Comparison of ENCODE assay signal across 17 cellular contexts in genomic region chr1:91769698-91770232, GRCh38.
DNase-seq lines count a peak whose midpoint lies in the region; ATAC-seq and TF ChIP-seq lines count a peak whose summit lies in the region.
"Had no signal": no experiment of that assay in that cellular context is flagged by ENCODE, and none has a peak within 500 bp of the region (broad histone marks: within the 10 kb centered on the region; RNA-seq: fewer than 3 reads in every experiment).

No MANE protein-coding gene starts in this region.

- H3K27me3 ChIP-seq in Caco-2 (replicated peaks; ENCODE audit: control insufficient read depth, insufficient read depth, low read length): no peaks in the 10 kb centered on the region
- no peaks in the 10 kb centered on the region for H3K27me3 ChIP-seq in adipocyte (replicated peaks; ENCODE audit: control insufficient read depth, insufficient read depth, low read length)
- no peaks in the 10 kb centered on the region for H3K27me3 ChIP-seq in rectal smooth muscle tissue (ENCODE audit: control insufficient read depth, insufficient read depth, low read length)
- H3K27me3 ChIP-seq in CD8-positive, alpha-beta T cell (ENCODE audit: insufficient read depth, low read length): no peaks in the 10 kb centered on the region
- H3K27me3 ChIP-seq: ovary had no signal

- CTCF ChIA-PET in Caco-2 (lab: Charles Lee): no interaction called here
- CTCF ChIA-PET in CD8-positive, alpha-beta T cell (lab: Charles Lee): no interaction called here

- H3K9me3 Mint-ChIP-seq in Caco-2 (ENCODE audit: unreplicated experiment): no peaks in the 10 kb centered on the region
- H3K9me3 Mint-ChIP-seq in CD8-positive, alpha-beta T cell: no peaks in the 10 kb centered on the region
- H3K9me3 Mint-ChIP-seq: activated naive CD4-positive, alpha-beta T cell treated with anti-CD3 and anti-CD28 coated beads for 36 hours had no signal

- peak overlapping the region; percentile 67 for H3K27ac Mint-ChIP-seq in Caco-2 (ENCODE audit: unreplicated experiment)
- H3K27ac Mint-ChIP-seq in CD8-positive, alpha-beta T cell: no peak overlapping the region
- H3K27ac Mint-ChIP-seq: activated naive CD4-positive, alpha-beta T cell treated with anti-CD3 and anti-CD28 coated beads for 36 hours had no signal

- no peaks in the 10 kb centered on the region for H3K27me3 Mint-ChIP-seq in Caco-2 (ENCODE audit: insufficient read depth, unreplicated experiment)
- no peaks in the 10 kb centered on the region for H3K27me3 Mint-ChIP-seq in CD8-positive, alpha-beta T cell (ENCODE audit: low read depth)

- POLR2A ChIA-PET in Caco-2 (lab: Charles Lee): no interaction called here
- POLR2A ChIA-PET in CD8-positive, alpha-beta T cell (lab: Charles Lee): interaction anchor here (0.6 to 1.5 kb wide), 3 partner anchors 9 to 80 kb away, joined by 3 to 6 read pairs (median 4); no protein-coding TSS in a partner anchor

- no peaks in the 10 kb centered on the region for H3K4me1 ChIP-seq in Caco-2
- H3K4me1 ChIP-seq in adipocyte (ENCODE audit: control insufficient read depth, insufficient read depth, low read length): peaks cover 31% of the 10 kb centered on the region
- peaks cover 7% of the 10 kb centered on the region for H3K4me1 ChIP-seq in rectal smooth muscle tissue (ENCODE audit: control insufficient read depth, insufficient read depth, low read length)
- H3K4me1 ChIP-seq in CD8-positive, alpha-beta T cell (ENCODE audit: insufficient read depth, low read length): no peaks in the 10 kb centered on the region

- H3K36me3 ChIP-seq in Caco-2 (ENCODE audit: control insufficient read depth, insufficient read depth, low read length) (no peaks in the 10 kb centered on the region), adipocyte (ENCODE audit: control insufficient read depth, insufficient read depth, low read length, severe bottlenecking) (peaks cover 41% of the 10 kb centered on the region), rectal smooth muscle tissue (ENCODE audit: control insufficient read depth, insufficient read depth, low read length) (no peaks in the 10 kb centered on the region)
- no peaks in the 10 kb centered on the region for H3K36me3 ChIP-seq in CD8-positive, alpha-beta T cell (ENCODE audit: insufficient read depth, low read length)
- H3K36me3 ChIP-seq: ovary, WERI-Rb-1 had no signal

- TF ChIP-seq CTCF in Caco-2 (IDR thresholded peaks at IDR 0.05; ENCODE audit: insufficient read depth in 1 of 2, low read depth in 1 of 2, low read length in 1 of 2, severe bottlenecking in 1 of 2, unreplicated experiment in 1 of 2): no peak
- TF ChIP-seq CTCF in CD8-positive, alpha-beta T cell (IDR thresholded peaks at IDR 0.05): no peak

- H3K9ac ChIP-seq in adipocyte (ENCODE audit: low read length) (peak overlapping the region; percentile 7), rectal smooth muscle tissue (ENCODE audit: low read length) (no peak overlapping the region)

- BruUV-seq in Caco-2 (replicated peaks; lab: Mats Ljungman, UMichigan): no TSS peak

- H3K4me3 Mint-ChIP-seq in Caco-2 (ENCODE audit: unreplicated experiment): no peak overlapping the region
- H3K4me3 Mint-ChIP-seq in CD8-positive, alpha-beta T cell: no peak overlapping the region
- H3K4me3 Mint-ChIP-seq: activated naive CD4-positive, alpha-beta T cell treated with anti-CD3 and anti-CD28 coated beads for 36 hours had no signal

- ATAC-seq in CD8-positive, alpha-beta T cell: no peak
- ATAC-seq: stimulated activated naive CD8-positive, alpha-beta T cell treated with anti-CD3 and anti-CD28 coated beads, Interleukin-15, Interleukin-2, amounts not matched to agents 100 U/mL and 50 U/mL, for 24 hours had no signal

- H3K4me1 Mint-ChIP-seq in Caco-2 (ENCODE audit: low read depth, unreplicated experiment): peaks cover 9% of the 10 kb centered on the region
- peaks cover 9% of the 10 kb centered on the region for H3K4me1 Mint-ChIP-seq in CD8-positive, alpha-beta T cell (ENCODE audit: low read depth)

- intact Hi-C loops in Caco-2 (cut with micrococcal nuclease; ENCODE audit: unreplicated experiment): no loop called here
- intact Hi-C loops in CD8-positive, alpha-beta T cell (cut with DNase I, micrococcal nuclease): no loop called here

- H3K9me3 ChIP-seq in Caco-2 (no peaks in the 10 kb centered on the region), adipocyte (ENCODE audit: control insufficient read depth, low read length) (no peaks in the 10 kb centered on the region)
- no peaks in the 10 kb centered on the region for H3K9me3 ChIP-seq in CD8-positive, alpha-beta T cell (ENCODE audit: low read length)
- H3K9me3 ChIP-seq: ovary had no signal

- H3K4me3 ChIP-seq in Caco-2 (ENCODE audit: low read depth, low read length) (no peak overlapping the region), adipocyte (ENCODE audit: low read length) (peak overlapping the region; percentile 4), rectal smooth muscle tissue (ENCODE audit: low read length) (peak overlapping the region; percentile 4)
- H3K4me3 ChIP-seq in CD8-positive, alpha-beta T cell (ENCODE audit: low read depth, low read length): no peak overlapping the region
- H3K4me3 ChIP-seq: ovary, PC-9 had no signal

- DNase-seq in Caco-2 (no peak), adipocyte (ENCODE audit: low read depth) (no peak), left kidney (ENCODE audit: low read depth, low spot score) (peak; percentile 90), NCI-H524 (lab: John Stamatoyannopoulos, UW) (no peak), activated gamma-delta T cell treated with Interleukin-2 at 50 U/mL for 16 hours (no peak)
- DNase-seq in CD8-positive, alpha-beta T cell: no peak
- no peak for DNase-seq in activated CD4-positive, CD25-positive, alpha-beta regulatory T cell (lab: John Stamatoyannopoulos, UW)
- DNase-seq: activated naive CD4-positive, alpha-beta T cell treated with anti-CD3 and anti-CD28 coated beads for 36 hours; effector memory CD4-positive, alpha-beta T cell; foreskin fibroblast; HCEC 1CT; NCI-H2029; ovary; PC-9; stimulated activated naive CD8-positive, alpha-beta T cell treated with anti-CD3 and anti-CD28 coated beads, Interleukin-15, Interleukin-2, amounts not matched to agents 100 U/mL and 50 U/mL, for 24 hours; WERI-Rb-1 had no signal

- H3K36me3 Mint-ChIP-seq in Caco-2 (ENCODE audit: insufficient read depth, unreplicated experiment): no peaks in the 10 kb centered on the region
- H3K36me3 Mint-ChIP-seq in CD8-positive, alpha-beta T cell: peaks cover 2% of the 10 kb centered on the region

- no peak overlapping the region for H3K27ac ChIP-seq in rectal smooth muscle tissue (ENCODE audit: low read depth, low read length)
- H3K27ac ChIP-seq in CD8-positive, alpha-beta T cell (ENCODE audit: low read depth, low read length): no peak overlapping the region
- H3K27ac ChIP-seq: PC-9, WERI-Rb-1 had no signal

Comparison
In these comparisons a context has a peak if more than half of its experiments do, and no peak if none do; other contexts are left out.
1. H3K4me3 ChIP-seq: peak in adipocyte (single experiment) and rectal smooth muscle tissue (single experiment); none in Caco-2 (single experiment) and CD8-positive, alpha-beta T cell (single experiment).